Comparison of ENCODE assay signal across 7 cellular contexts in genomic region chr14:106323970-106324369, GRCh38.
DNase-seq lines count a peak whose midpoint lies in the region; FAIRE-seq and TF ChIP-seq lines count a peak whose summit lies in the region.
"Not testable (repeated sequence)": the region's sequence is repeated elsewhere in the genome, so short reads cannot be mapped to it uniquely, and the experiment has no call there.

No MANE protein-coding gene starts in this region.

- H3K27ac ChIP-seq in OCI-LY7 (ENCODE audit: low read depth, low read length, poor library complexity, severe bottlenecking); small intestine (ENCODE audit: low read depth in 1 of 2, low read length in 1 of 2): not testable (repeated sequence)

- H3K36me3 ChIP-seq in OCI-LY7 (ENCODE audit: insufficient read depth, low read length); small intestine (ENCODE audit: control insufficient read depth in 2 of 2, insufficient read depth in 2 of 2, low read length in 2 of 2): not testable (repeated sequence)

- H4K20me1 ChIP-seq in OCI-LY7 (ENCODE audit: insufficient read depth, low read length), result not testable (repeated sequence)

- BruUV-seq in Calu3 (replicated peaks; lab: Mats Ljungman, UMichigan); OCI-LY7 (replicated peaks; lab: Mats Ljungman, UMichigan): not testable (repeated sequence)

- not testable (repeated sequence) for H3K4me1 Mint-ChIP-seq in Calu3 (ENCODE audit: low read depth, unreplicated experiment); activated CD4-positive, alpha-beta memory T cell treated with anti-CD3 and anti-CD28 coated beads, Interleukin-2, amount 10 ng/mL, durations not matched to agents 7 days and 5 days; activated naive CD8-positive, alpha-beta T cell treated with anti-CD3 and anti-CD28 coated beads for 36 hours

- FAIRE-seq in small intestine (lab: Jason Lieb, UNC), result not testable (repeated sequence)

- H3K4me3 ChIP-seq in OCI-LY7 (ENCODE audit: low read depth, low read length, poor library complexity, severe bottlenecking); small intestine (ENCODE audit: low read depth in 1 of 2, low read length in 2 of 2): not testable (repeated sequence)

- CTCF ChIA-PET in Calu3 (lab: Charles Lee); OCI-LY7 (lab: Charles Lee; ENCODE audit: unreplicated experiment): not testable (repeated sequence)
- CTCF ChIA-PET in activated CD4-positive, alpha-beta memory T cell treated with anti-CD3 and anti-CD28 coated beads, Interleukin-2, amount 10 ng/mL, durations not matched to agents 7 days and 5 days (lab: Charles Lee), result interaction anchor here (1.1 kb wide), 1 partner anchor 94 kb away, joined by 3 read pairs; no protein-coding TSS in a partner anchor

- H2AFZ ChIP-seq in OCI-LY7 (ENCODE audit: low read length), result not testable (repeated sequence)

- not testable (repeated sequence) for H3K4me2 ChIP-seq in OCI-LY7 (ENCODE audit: low read length)

- H3K79me2 ChIP-seq in OCI-LY7 (ENCODE audit: insufficient read depth, low read depth, low read length), result not testable (repeated sequence)

- H3K9me3 ChIP-seq in OCI-LY7 (ENCODE audit: low read length); small intestine (ENCODE audit: control insufficient read depth, low read depth): not testable (repeated sequence)

- peaks cover 12% of the 10 kb centered on the region for H3K4me1 ChIP-seq in OCI-LY7 (ENCODE audit: insufficient read depth, low read length, poor library complexity, severe bottlenecking)
- H3K4me1 ChIP-seq in small intestine (ENCODE audit: control insufficient read depth in 2 of 2, insufficient read depth in 1 of 2, low read depth in 1 of 2, low read length in 1 of 2), result not testable (repeated sequence)

- not testable (repeated sequence) for TF ChIP-seq CTCF in Calu3 (IDR thresholded peaks at IDR 0.05; ENCODE audit: unreplicated experiment); OCI-LY7 (conservative IDR thresholded peaks at IDR 0.05; ENCODE audit: low read length)
- TF ChIP-seq CTCF in GM13976 (IDR thresholded peaks at IDR 0.05; ENCODE audit: borderline replicate concordance, control extremely low read depth, extremely low read depth, insufficient read depth, missing control alignments), result peak; percentile 23

- H3K9me2 ChIP-seq in OCI-LY7 (ENCODE audit: insufficient read depth, low read length), result not testable (repeated sequence)

- intact Hi-C loops in Calu3 (cut with micrococcal nuclease; ENCODE audit: unreplicated experiment); OCI-LY7 (cut with micrococcal nuclease; ENCODE audit: unreplicated experiment): not testable (repeated sequence)

- H3K27me3 Mint-ChIP-seq in Calu3 (ENCODE audit: unreplicated experiment), result peaks cover 50% of the 10 kb centered on the region
- peaks cover 27% of the 10 kb centered on the region for H3K27me3 Mint-ChIP-seq in activated CD4-positive, alpha-beta memory T cell treated with anti-CD3 and anti-CD28 coated beads, Interleukin-2, amount 10 ng/mL, durations not matched to agents 7 days and 5 days
- peaks cover 18% of the 10 kb centered on the region for H3K27me3 Mint-ChIP-seq in activated naive CD8-positive, alpha-beta T cell treated with anti-CD3 and anti-CD28 coated beads for 36 hours

- 68 to 72% (median 71%) methylated on average over 17 of the region's 17 CpGs for WGBS in small intestine, 3 donors

- not testable (repeated sequence) for H3K27me3 ChIP-seq in small intestine (ENCODE audit: control insufficient read depth in 2 of 2, insufficient read depth in 2 of 2, low read length in 2 of 2)

- in situ Hi-C loops in GM13976 (cut with MboI; ENCODE audit: low sequenced_read_pairs, unreplicated experiment), result not testable (repeated sequence)

- not testable (repeated sequence) for H3K9me3 Mint-ChIP-seq in Calu3 (ENCODE audit: low read depth, unreplicated experiment); activated CD4-positive, alpha-beta memory T cell treated with anti-CD3 and anti-CD28 coated beads, Interleukin-2, amount 10 ng/mL, durations not matched to agents 7 days and 5 days; activated naive CD8-positive, alpha-beta T cell treated with anti-CD3 and anti-CD28 coated beads for 36 hours

- H3K4me3 Mint-ChIP-seq in Calu3 (ENCODE audit: low read depth, unreplicated experiment); activated CD4-positive, alpha-beta memory T cell treated with anti-CD3 and anti-CD28 coated beads, Interleukin-2, amount 10 ng/mL, durations not matched to agents 7 days and 5 days; activated naive CD8-positive, alpha-beta T cell treated with anti-CD3 and anti-CD28 coated beads for 36 hours: not testable (repeated sequence)

- DNase-seq in Calu3 (peak; percentile 19), OCI-LY7 (ENCODE audit: low spot score) (peak; percentile 67), small intestine (peak; percentile 20)
- DNase-seq in GM13976 (ENCODE audit: low spot score), result not testable (repeated sequence)
- peak; percentile 31 for DNase-seq in activated CD4-positive, alpha-beta memory T cell treated with anti-CD3 and anti-CD28 coated beads, Interleukin-2, amount 10 ng/mL, durations not matched to agents 7 days and 5 days
- peak; percentile 20 for DNase-seq in activated naive CD8-positive, alpha-beta T cell treated with anti-CD3 and anti-CD28 coated beads for 36 hours
- peak; percentile 27 to 34 for DNase-seq in stimulated activated CD4-positive, alpha-beta T cell treated with anti-CD3 and anti-CD28 coated beads, Interleukin-4, amount 100 ng/mL, for 48 hours (ENCODE audit: low read depth in 2 of 2)

- not testable (repeated sequence) for H3K36me3 Mint-ChIP-seq in Calu3 (ENCODE audit: insufficient read depth, unreplicated experiment); activated CD4-positive, alpha-beta memory T cell treated with anti-CD3 and anti-CD28 coated beads, Interleukin-2, amount 10 ng/mL, durations not matched to agents 7 days and 5 days (ENCODE audit: low read depth); activated naive CD8-positive, alpha-beta T cell treated with anti-CD3 and anti-CD28 coated beads for 36 hours

- POLR2A ChIA-PET in OCI-LY7 (lab: Charles Lee); activated CD4-positive, alpha-beta memory T cell treated with anti-CD3 and anti-CD28 coated beads, Interleukin-2, amount 10 ng/mL, durations not matched to agents 7 days and 5 days (lab: Charles Lee): not testable (repeated sequence)

- not testable (repeated sequence) for H3K27ac Mint-ChIP-seq in Calu3 (ENCODE audit: unreplicated experiment); activated CD4-positive, alpha-beta memory T cell treated with anti-CD3 and anti-CD28 coated beads, Interleukin-2, amount 10 ng/mL, durations not matched to agents 7 days and 5 days; activated naive CD8-positive, alpha-beta T cell treated with anti-CD3 and anti-CD28 coated beads for 36 hours
